21 cellular contexts compared by ENCODE assay signal in the genomic region with DNA sequence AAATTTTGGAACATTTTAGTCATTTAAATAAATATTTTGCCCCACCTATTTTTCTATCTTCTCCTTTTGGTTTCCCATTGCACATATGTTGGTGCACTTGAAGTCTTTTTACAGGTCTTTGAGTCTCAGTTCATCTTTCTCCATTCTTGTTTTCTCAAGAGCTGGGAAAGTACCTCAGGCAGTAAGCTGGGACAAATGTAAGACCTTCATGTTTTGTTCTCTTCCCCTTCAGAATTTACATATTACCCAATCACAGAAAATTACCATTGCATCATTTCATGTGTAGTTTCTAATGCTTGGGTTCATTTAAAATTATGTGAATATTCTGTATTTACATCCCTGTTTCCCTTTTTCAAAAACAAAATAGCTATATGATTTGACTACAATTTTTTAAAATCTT.
A peak's percentile ranks its signal among the peaks of the same experiment; 100 is the strongest.
DNase-seq lines count a peak whose midpoint lies in the region; ATAC-seq, FAIRE-seq and TF ChIP-seq lines count a peak whose summit lies in the region.
"Had no signal": no experiment of that assay in that cellular context is flagged by ENCODE, and none has a peak within 500 bp of the region (broad histone marks: within the 10 kb centered on the region; RNA-seq: fewer than 3 reads in every experiment).

No MANE protein-coding gene starts in this region.

- intact Hi-C loops in GM12878 (cut with micrococcal nuclease; ENCODE audit: unreplicated experiment) = no loop called here

- DNase-seq in GM12878 (ENCODE audit: low read depth, low spot score) = peak; percentile 15
- DNase-seq in amniotic stem cell (lab: John Stamatoyannopoulos, UW) = no peak
- DNase-seq in dermis blood vessel endothelial cell = no peak
- no peak for DNase-seq in NCI-H1436 (lab: John Stamatoyannopoulos, UW)
- DNase-seq: activated CD4-positive, alpha-beta T cell treated with anti-CD3 and anti-CD28 coated beads for 48 hours; CD8-positive, alpha-beta T cell; foreskin keratinocyte; GM23248; hypothalamus; KG1; NCI-H1048; NCI-H2171; NCI-H526; Right ventricle myocardium superior; stimulated activated naive B cell treated with anti-CD40 and anti-IgM and Interleukin-4, amounts not matched to agents 10 μg/mL and 1 μg/mL and 100 μg/mL, for 72 hours had no signal

- H2AFZ ChIP-seq in GM12878 (ENCODE audit: control insufficient read depth, low read depth, low read length) = no peak overlapping the region
- H2AFZ ChIP-seq: GM23248 had no signal

- H3K9me3 ChIP-seq in GM12878 (replicated peaks; ENCODE audit: control insufficient read depth, insufficient read depth, low read length) = no peaks in the 10 kb centered on the region
- H3K9me3 ChIP-seq: thoracic aorta had no signal

- TF ChIP-seq EP300 in GM12878 (IDR thresholded peaks at IDR 0.05; ENCODE audit: borderline replicate concordance in 1 of 2, control insufficient read depth in 1 of 2, low read depth in 2 of 2, low read length in 2 of 2) = no peak

- no peak overlapping the region for H3K9ac ChIP-seq in GM12878 (ENCODE audit: control insufficient read depth, insufficient read depth, low read length)
- H3K9ac ChIP-seq: GM23248 had no signal

- no peak for FAIRE-seq in GM12878 (lab: Jason Lieb, UNC)
- FAIRE-seq: keratinocyte had no signal

- no peak overlapping the region for H3K27ac ChIP-seq in GM12878 (ENCODE audit: control insufficient read depth, insufficient read depth)
- H3K27ac ChIP-seq: foreskin keratinocyte, GM23248, thoracic aorta had no signal

- H3K4me2 ChIP-seq in GM12878 (ENCODE audit: control insufficient read depth, insufficient read depth) = no peak overlapping the region

- no peaks in the 10 kb centered on the region for H3K4me1 ChIP-seq in GM12878 (ENCODE audit: control insufficient read depth, insufficient read depth, low read length)
- H3K4me1 ChIP-seq: foreskin keratinocyte had no signal

- H3K79me2 ChIP-seq in GM12878 (ENCODE audit: control insufficient read depth, insufficient read depth, low read length) = no peaks in the 10 kb centered on the region

- ATAC-seq in GM18511 (IDR thresholded peaks at IDR 0.05; ENCODE audit: unreplicated experiment) (peak; percentile 80), GM19463 (IDR thresholded peaks at IDR 0.05; ENCODE audit: unreplicated experiment) (peak; percentile 63), HG02852 (IDR thresholded peaks at IDR 0.05; ENCODE audit: unreplicated experiment) (peak; percentile 91), GM12878 (peak; percentile 82)
- ATAC-seq: activated T-helper 17 cell treated with anti-CD3 and anti-CD28 coated beads, Interleukin-2, amount 50 U/mL, for 72 hours; CD8-positive, alpha-beta T cell; foreskin keratinocyte; stimulated activated naive B cell treated with anti-CD40 and anti-IgM and Interleukin-4, amounts not matched to agents 10 μg/mL and 1 μg/mL and 100 μg/mL, for 72 hours had no signal

- in situ Hi-C loops in GM12878 (cut with MboI) = no loop called here

- TF ChIP-seq POLR2A in GM12878 (IDR thresholded peaks at IDR 0.05; ENCODE audit: low read depth, low read length) = no peak

- no peak for TF ChIP-seq CTCF in GM12878 (IDR thresholded peaks at IDR 0.05 in 2 of 3, conservative IDR thresholded peaks at IDR 0.05 in 1 of 3; ENCODE audit: control insufficient read depth in 2 of 3, extremely low read depth in 1 of 3, insufficient read depth in 1 of 3, low read depth in 3 of 3, low read length in 3 of 3)

- no peak for TF ChIP-seq RAD21 in GM12878 (IDR thresholded peaks at IDR 0.05; ENCODE audit: insufficient read depth, low read depth, low read length)

- SMC1A ChIA-PET in GM12878 (lab: Charles Lee; ENCODE audit: uncharacterized antibody, unreplicated experiment) = interaction anchor here (0.7 to 1.2 kb wide), 5 partner anchors 104 to 1624 kb away, joined by 3 to 4 read pairs (median 3); no protein-coding TSS in a partner anchor

- RAD21 ChIA-PET in GM12878 (lab: Charles Lee; ENCODE audit: unreplicated experiment) = interaction anchor here (1.0 kb wide), 1 partner anchor 212 kb away, joined by 3 read pairs; no protein-coding TSS in a partner anchor

- POLR2A ChIA-PET in GM12878 (lab: Charles Lee) = no interaction called here

- CTCF ChIA-PET in GM12878 (lab: Yijun Ruan, JAX) = no interaction called here

- no peak overlapping the region for H3K4me3 ChIP-seq in GM12878
- H3K4me3 ChIP-seq: GM23248, thoracic aorta had no signal

- H3K27me3 ChIP-seq in GM12878 (replicated peaks in 1 of 2; ENCODE audit: control insufficient read depth in 2 of 2, insufficient read depth in 2 of 2, low read length in 1 of 2) = no peaks in the 10 kb centered on the region
- H3K27me3 ChIP-seq: foreskin keratinocyte had no signal

- no TSS peak for BruUV-seq in GM12878 (replicated peaks; lab: Mats Ljungman, UMichigan)

- no peaks in the 10 kb centered on the region for H4K20me1 ChIP-seq in GM12878 (ENCODE audit: control insufficient read depth, insufficient read depth)

- H3K36me3 ChIP-seq in GM12878 (ENCODE audit: control insufficient read depth in 2 of 2, insufficient read depth in 2 of 2, low read length in 1 of 2) = no peaks in the 10 kb centered on the region
- H3K36me3 ChIP-seq: thoracic aorta had no signal

TF ChIP-seq in GM12878, 131 proteins besides CTCF, POLR2A, EP300 and RAD21:
- TF ChIP-seq TCF12 (IDR thresholded peaks at IDR 0.05; ENCODE audit: low read depth, low read length) (no peak), RELB (IDR thresholded peaks at IDR 0.05; ENCODE audit: low read depth) (0 out of 2 replicates have a peak, but pooled peaks have one; percentile 20)
